Comparison of ENCODE assay signal across 1 cellular context in genomic region chr4:40193018-40193571, GRCh38.
TF ChIP-seq lines count a peak whose summit lies in the region.

No MANE protein-coding gene starts in this region.

TF ChIP-seq in GM12878, 131 proteins besides CTCF, POLR2A, EP300 and RAD21 (continued from another document and continues in another):
- no peak for TF ChIP-seq NR2C2 (IDR thresholded peaks at IDR 0.05; ENCODE audit: borderline replicate concordance, control insufficient read depth, insufficient read length, low read depth)
- no peak for TF ChIP-seq ATF7 (IDR thresholded peaks at IDR 0.05; ENCODE audit: low read depth)
- TF ChIP-seq MEF2A (IDR thresholded peaks at IDR 0.05; ENCODE audit: insufficient read depth, low read depth, low read length), result no peak
- peak; percentile 39 for TF ChIP-seq MEF2B (IDR thresholded peaks at IDR 0.05; ENCODE audit: partially characterized antibody, poor library complexity, severe bottlenecking)
- no peak for TF ChIP-seq ZBTB11 (CRISPR knock-in tag; IDR thresholded peaks at IDR 0.05)
- no peak for TF ChIP-seq HDGF (IDR thresholded peaks at IDR 0.05)
- TF ChIP-seq CEBPB (IDR thresholded peaks at IDR 0.05; ENCODE audit: borderline replicate concordance in 1 of 2, low read depth in 2 of 2, low read length in 2 of 2), result no peak
- TF ChIP-seq RUNX3 (IDR thresholded peaks at IDR 0.05; ENCODE audit: low read length), result no peak
- TF ChIP-seq IKZF2 (IDR thresholded peaks at IDR 0.05), result peak; percentile 65 to 71; a peak in 3 of 4 replicates
- TF ChIP-seq ZNF592 (IDR thresholded peaks at IDR 0.05), result no peak
- no peak for TF ChIP-seq STAT3 (IDR thresholded peaks at IDR 0.05; ENCODE audit: low read depth, low read length)
- no peak for TF ChIP-seq CBX3 (IDR thresholded peaks at IDR 0.05; ENCODE audit: borderline replicate concordance, low read depth)
- TF ChIP-seq STAT1 (conservative IDR thresholded peaks at IDR 0.05), result no peak
- TF ChIP-seq ZBED1 (IDR thresholded peaks at IDR 0.05; ENCODE audit: borderline replicate concordance), result no peak
- TF ChIP-seq ASH2L (IDR thresholded peaks at IDR 0.05; ENCODE audit: borderline replicate concordance, low read depth), result no peak
- no peak for TF ChIP-seq RBBP5 (conservative IDR thresholded peaks at IDR 0.05)
- TF ChIP-seq ZNF24 (IDR thresholded peaks at IDR 0.05), result no peak
- no peak for TF ChIP-seq BACH1 (IDR thresholded peaks at IDR 0.05; ENCODE audit: borderline replicate concordance)
- TF ChIP-seq CHD2 (IDR thresholded peaks at IDR 0.05; ENCODE audit: borderline replicate concordance, low read depth, low read length), result no peak
- 0 out of 2 replicates have a peak, but pooled peaks have one; percentile 19 for TF ChIP-seq ESRRA (IDR thresholded peaks at IDR 0.05; ENCODE audit: low read length)
- TF ChIP-seq SP1 (IDR thresholded peaks at IDR 0.05; ENCODE audit: low read depth, low read length), result no peak
- peak; percentile 67 for TF ChIP-seq DPF2 (IDR thresholded peaks at IDR 0.05)
- no peak for TF ChIP-seq MYC (IDR thresholded peaks at IDR 0.05; ENCODE audit: insufficient read depth, insufficient read length, insufficient replicate concordance, low read length, severe bottlenecking)
- no peak for TF ChIP-seq CEBPZ (IDR thresholded peaks at IDR 0.05; ENCODE audit: low read depth, low read length)
- no peak for TF ChIP-seq ZBTB33 (IDR thresholded peaks at IDR 0.05)
- TF ChIP-seq PML (IDR thresholded peaks at IDR 0.05; ENCODE audit: low read length), result no peak
- TF ChIP-seq MLLT1 (IDR thresholded peaks at IDR 0.05), result peak; percentile 12
- no peak for TF ChIP-seq CHD1 (IDR thresholded peaks at IDR 0.05; ENCODE audit: low read depth, low read length)
- TF ChIP-seq PAX5 (IDR thresholded peaks at IDR 0.05; ENCODE audit: borderline replicate concordance, low read depth, low read length), result 0 out of 2 replicates have a peak, but pooled peaks have one; percentile 31
- TF ChIP-seq CBFB (IDR thresholded peaks at IDR 0.05; ENCODE audit: low read depth), result peak; percentile 16; the same call in 1 of the 2 replicates
- peak; percentile 41 for TF ChIP-seq GATAD2B (conservative IDR thresholded peaks at IDR 0.05; ENCODE audit: low read depth)
- no peak for TF ChIP-seq CBX5 (IDR thresholded peaks at IDR 0.05; ENCODE audit: low read depth)
- TF ChIP-seq EED (IDR thresholded peaks at IDR 0.05; ENCODE audit: low read depth), result peak; percentile 48; the same call in 1 of the 2 replicates
- TF ChIP-seq BCLAF1 (IDR thresholded peaks at IDR 0.05), result no peak
- no peak for TF ChIP-seq GABPA (IDR thresholded peaks at IDR 0.05; ENCODE audit: low read depth)
- no peak for TF ChIP-seq IRF3 (IDR thresholded peaks at IDR 0.05)
- TF ChIP-seq FOXK2 (IDR thresholded peaks at IDR 0.05), result no peak
- no peak for TF ChIP-seq KDM1A (IDR thresholded peaks at IDR 0.05; ENCODE audit: borderline replicate concordance)
- no peak for TF ChIP-seq E2F8 (IDR thresholded peaks at IDR 0.05; ENCODE audit: low read depth, partially characterized antibody)
- peak; percentile 83 for TF ChIP-seq IKZF1 (conservative IDR thresholded peaks at IDR 0.05)
- no peak for TF ChIP-seq KAT2A (conservative IDR thresholded peaks at IDR 0.05; ENCODE audit: control insufficient read depth, low read depth, low read length)
